8 cellular contexts compared by ENCODE assay signal in genomic region chr3:161221881-161222600, GRCh38. TPM values are rescaled to one million over a fixed set of nuclear protein-coding genes. Genes with fewer than 3 reads are reported as not detected.
DNase-seq lines count a peak whose midpoint lies in the region; ATAC-seq and TF ChIP-seq lines count a peak whose summit lies in the region.

No MANE protein-coding gene starts in this region.

- H3K27me3 ChIP-seq in endocrine pancreas (ENCODE audit: control insufficient read depth, insufficient read depth, low read length): no peaks in the 10 kb centered on the region

- ATAC-seq in mucosa of descending colon: peak; percentile 52
- no peak for ATAC-seq in HG03469 (IDR thresholded peaks at IDR 0.05; ENCODE audit: unreplicated experiment)
- no peak for ATAC-seq in HG03521 (IDR thresholded peaks at IDR 0.05; ENCODE audit: unreplicated experiment)

- H3K9me3 ChIP-seq in endocrine pancreas (ENCODE audit: control insufficient read depth, low read length) (no peaks in the 10 kb centered on the region), mucosa of descending colon (no peaks in the 10 kb centered on the region)

- POLR2A ChIA-PET in HEK293T (lab: Yijun Ruan, JAX): interaction anchor here (0.7 to 2.8 kb wide), 4 partner anchors 9 to 521 kb away, joined by 4 to 13 read pairs (median 6); no protein-coding TSS in a partner anchor

- H3K4me3 ChIP-seq in endocrine pancreas (ENCODE audit: control insufficient read depth, insufficient read depth, low read length) (peak overlapping the region; percentile 99), mucosa of descending colon (peak overlapping the region; percentile 90)

- DNase-seq in COLO668 (lab: John Stamatoyannopoulos, UW; ENCODE audit: unreplicated experiment) (peak; percentile 4), HEK293T (ENCODE audit: extremely low spot score) (peak; percentile 17), SK-N-DZ (ENCODE audit: low spot score) (peak; percentile 19), mucosa of descending colon (peak in 2 of 3 donors; percentile 34 to 52), GM19238 (ENCODE audit: insufficient read length, low spot score) (no peak)

- intact Hi-C loops in mucosa of descending colon (cut with DNase I, micrococcal nuclease): no loop called here

- peak overlapping the region; percentile 86 for H3K9ac ChIP-seq in endocrine pancreas (ENCODE audit: control insufficient read depth, insufficient read depth, low read length)

- H3K4me1 ChIP-seq in endocrine pancreas (ENCODE audit: control insufficient read depth, insufficient read depth, low read length) (peaks cover 15% of the 10 kb centered on the region), mucosa of descending colon (ENCODE audit: low read depth) (peaks cover 19% of the 10 kb centered on the region)

- CTCF ChIA-PET in HEK293T (lab: Yijun Ruan, JAX): no interaction called here

- no peak for TF ChIP-seq CTCF in mucosa of descending colon (IDR thresholded peaks at IDR 0.05)

- no peaks in the 10 kb centered on the region for H3K36me3 ChIP-seq in endocrine pancreas (ENCODE audit: control insufficient read depth, insufficient read depth, low read length)
- H3K36me3 ChIP-seq in mucosa of descending colon (ENCODE audit: low read depth): no peaks in the 10 kb centered on the region

TF ChIP-seq in HEK293T, 16 proteins besides CTCF, POLR2A, EP300 and RAD21:
- TF ChIP-seq ARNT (IDR thresholded peaks at IDR 0.05) (no peak), ZNF384 (IDR thresholded peaks at IDR 0.05) (0 out of 2 replicates have a peak, but pooled peaks have one; percentile 38)

RNA-seq across cellular contexts. Expression of gene NMD3, which starts 0.9 kb away (rescaled TPM):
- polyA plus RNA-seq in SK-N-DZ (2014; cell fraction: cytosol; rRNA removed): 41.7 and 50.7 TPM in 2 replicates
- polyA plus RNA-seq in SK-N-DZ (2014; cell fraction: nucleus; rRNA removed): 39.4 and 44.1 TPM in 2 replicates
- 10 to 100 TPM; 31.3 to 47.9 (median 36.5) TPM for total RNA-seq in mucosa of descending colon
